In genomic region chr12:2980630-2981029, GRCh38 we compare ENCODE assay signal across 17 cellular contexts. TPM values are rescaled to one million over a fixed set of nuclear protein-coding genes. Genes with fewer than 3 reads are reported as not detected.
"Had no signal": no experiment of that assay in that cellular context is flagged by ENCODE, and none has a peak within 500 bp of the region (broad histone marks: within the 10 kb centered on the region; RNA-seq: fewer than 3 reads in every experiment).

No MANE protein-coding gene starts in this region.

- H3K9me3 Mint-ChIP-seq: naive thymus-derived CD8-positive, alpha-beta T cell; stimulated activated effector memory CD8-positive, alpha-beta T cell treated with anti-CD3 and anti-CD28 coated beads, Interleukin-12 subunit alpha, Interleukin-12 subunit beta, amount 100 ng/mL, for 72 hours; type B pancreatic cell had no signal

- H3K4me3 Mint-ChIP-seq: naive thymus-derived CD8-positive, alpha-beta T cell; stimulated activated effector memory CD8-positive, alpha-beta T cell treated with anti-CD3 and anti-CD28 coated beads, Interleukin-12 subunit alpha, Interleukin-12 subunit beta, amount 100 ng/mL, for 72 hours; type B pancreatic cell had no signal

- H3K36me3 Mint-ChIP-seq: naive thymus-derived CD8-positive, alpha-beta T cell; stimulated activated effector memory CD8-positive, alpha-beta T cell treated with anti-CD3 and anti-CD28 coated beads, Interleukin-12 subunit alpha, Interleukin-12 subunit beta, amount 100 ng/mL, for 72 hours had no signal

- H3K4me1 Mint-ChIP-seq: naive thymus-derived CD8-positive, alpha-beta T cell; stimulated activated effector memory CD8-positive, alpha-beta T cell treated with anti-CD3 and anti-CD28 coated beads, Interleukin-12 subunit alpha, Interleukin-12 subunit beta, amount 100 ng/mL, for 72 hours had no signal

- DNase-seq: dorsolateral prefrontal cortex; effector CD8-positive, alpha-beta T cell; foreskin melanocyte; heart left ventricle; hippocampal formation; mesendoderm; ovary; right cardiac atrium; stimulated activated CD4-positive, alpha-beta T cell treated with anti-CD3 and anti-CD28 coated beads, Interleukin-4, amount 100 ng/mL, for 1 hour; stimulated activated CD8-positive, alpha-beta memory T cell treated with anti-CD3 and anti-CD28 coated beads, Interleukin-4, amount 100 ng/mL, for 48 hours; stimulated activated naive CD8-positive, alpha-beta T cell treated with anti-CD3 and anti-CD28 coated beads, Interleukin-15, Interleukin-2, amounts not matched to agents 100 U/mL and 50 U/mL, for 24 hours; thyroid gland had no signal

- H3K4me3 ChIP-seq: coronary artery, dorsolateral prefrontal cortex, heart left ventricle, ovary, suprapubic skin, thyroid gland had no signal

- H3K4me1 ChIP-seq: suprapubic skin had no signal

- H3K36me3 ChIP-seq: ovary, suprapubic skin, thyroid gland had no signal

- H3K27ac ChIP-seq: coronary artery, dorsolateral prefrontal cortex, heart left ventricle, ovary, suprapubic skin, thyroid gland had no signal

- H3K27me3 Mint-ChIP-seq: type B pancreatic cell had no signal

- ATAC-seq: heart left ventricle; naive thymus-derived CD8-positive, alpha-beta T cell; right cardiac atrium; stimulated activated naive CD8-positive, alpha-beta T cell treated with anti-CD3 and anti-CD28 coated beads, Interleukin-15, Interleukin-2, amounts not matched to agents 100 U/mL and 50 U/mL, for 24 hours had no signal

- H3K27me3 ChIP-seq: dorsolateral prefrontal cortex, heart left ventricle, ovary, suprapubic skin, thyroid gland had no signal

- H3K9me3 ChIP-seq: heart left ventricle, ovary, suprapubic skin, thyroid gland had no signal

- H3K27ac Mint-ChIP-seq: naive thymus-derived CD8-positive, alpha-beta T cell; stimulated activated effector memory CD8-positive, alpha-beta T cell treated with anti-CD3 and anti-CD28 coated beads, Interleukin-12 subunit alpha, Interleukin-12 subunit beta, amount 100 ng/mL, for 72 hours; type B pancreatic cell had no signal

RNA-seq across cellular contexts. Expression of gene TEAD4, which starts 21.4 kb away (rescaled TPM):
- total RNA-seq: naive thymus-derived CD8-positive, alpha-beta T cell had no signal
- polyA plus RNA-seq: naive thymus-derived CD8-positive, alpha-beta T cell had no signal
